In the genomic region with DNA sequence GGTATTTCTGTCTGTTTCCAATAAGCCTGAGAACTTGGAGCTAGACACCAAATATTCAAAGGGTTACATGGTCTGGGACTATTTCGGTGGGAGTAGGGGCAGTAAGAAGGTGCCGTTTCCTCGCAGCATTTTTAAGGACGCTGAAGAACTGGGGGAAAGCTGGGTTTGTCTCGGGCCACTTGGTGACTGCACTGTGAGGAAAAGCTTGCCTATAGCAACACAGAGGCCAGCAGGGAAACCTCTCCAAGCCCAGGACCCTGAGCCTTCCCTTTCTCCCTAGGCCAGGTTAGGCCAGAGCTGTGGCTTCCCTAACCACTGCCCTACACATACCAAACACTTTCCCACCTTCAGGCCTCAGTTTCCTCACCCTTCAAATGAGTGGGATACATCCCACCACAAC, we compare ENCODE assay signal across 12 cellular contexts. TPM values are rescaled to one million over a fixed set of nuclear protein-coding genes. Genes with fewer than 3 reads are reported as not detected.
"Had no signal": no experiment of that assay in that cellular context is flagged by ENCODE, and none has a peak within 500 bp of the region (broad histone marks: within the 10 kb centered on the region; RNA-seq: fewer than 3 reads in every experiment).

No MANE protein-coding gene starts in this region.

- ATAC-seq: gastrocnemius medialis; left ventricle myocardium superior; stimulated activated memory B cell treated with anti-CD40 and anti-IgM and Interleukin-4, amounts not matched to agents 10 μg/mL and 1 μg/mL and 100 μg/mL, for 72 hours; T-helper 17 cell had no signal

- H3K27ac ChIP-seq: gastrocnemius medialis, right atrium auricular region, spleen, tibial nerve had no signal

- H3K9me3 ChIP-seq: esophagus squamous epithelium, gastrocnemius medialis, right atrium auricular region, spleen, tibial nerve had no signal

- H3K4me3 ChIP-seq: esophagus squamous epithelium, gastrocnemius medialis, right atrium auricular region, spleen, tibial nerve had no signal

- DNase-seq: activated B cell treated with CpG ODN at 0.5 μM for 24 hours; amygdala; esophagus squamous epithelium; gastrocnemius medialis; left ventricle myocardium superior; spleen; stimulated activated CD4-positive, alpha-beta T cell treated with anti-CD3 and anti-CD28 coated beads, Interleukin-1b, Interleukin-23, amount 100 ng/mL, for 48 hours; T-helper 17 cell had no signal

- H3K36me3 ChIP-seq: esophagus squamous epithelium, gastrocnemius medialis, right atrium auricular region, spleen, tibial nerve had no signal

RNA-seq across cellular contexts. Expression of a gene that starts 3.3 kb away (rescaled TPM):
- total RNA-seq: activated B cell treated with CpG ODN at 0.5 μM for 24 hours; activated T-helper 2 cell treated with anti-CD3 and anti-CD28 coated beads, Interferon-gamma antibody, Interleukin-2, Interleukin-4, amounts not matched to agents 10 μg/mL and 5 μg/mL and 100 μg/mL, durations not matched to agents 14 hours and 24 hours and 36 hours; gastrocnemius medialis; left ventricle myocardium superior; T-helper 17 cell had no signal
